In genomic region chr2:217953531-217953932, GRCh38 we compare ENCODE assay signal across 14 cellular contexts. TPM values are rescaled to one million over a fixed set of nuclear protein-coding genes. Genes with fewer than 3 reads are reported as not detected.
DNase-seq lines count a peak whose midpoint lies in the region; TF ChIP-seq lines count a peak whose summit lies in the region.
"Had no signal": no experiment of that assay in that cellular context is flagged by ENCODE, and none has a peak within 500 bp of the region (broad histone marks: within the 10 kb centered on the region; RNA-seq: fewer than 3 reads in every experiment).

No MANE protein-coding gene starts in this region.

- H3K27ac ChIP-seq in Peyer's patch: peak overlapping the region; percentile 44 to 83 (median 48)
- peak overlapping the region; percentile 71 to 92 (median 88) for H3K27ac ChIP-seq in esophagus squamous epithelium
- no peak overlapping the region for H3K27ac ChIP-seq in mesenchymal stem cell (ENCODE audit: low read length, poor library complexity, severe bottlenecking)
- peak overlapping the region; percentile 69 for H3K27ac ChIP-seq in skeletal muscle tissue (ENCODE audit: low read depth, low read length)

- peak overlapping the region; percentile 42 for H2AK5ac ChIP-seq in mesenchymal stem cell (ENCODE audit: low read length, severe bottlenecking)

- no peak overlapping the region for H3K23ac ChIP-seq in mesenchymal stem cell (ENCODE audit: low read length in 2 of 2)

- TF ChIP-seq POLR2A in Peyer's patch (IDR thresholded peaks at IDR 0.05): no peak
- TF ChIP-seq POLR2A in esophagus squamous epithelium (IDR thresholded peaks at IDR 0.05): no peak

- H3K4me2 ChIP-seq in mesenchymal stem cell (ENCODE audit: low read length, poor library complexity, severe bottlenecking): no peak overlapping the region

- TF ChIP-seq CTCF in Peyer's patch (IDR thresholded peaks at IDR 0.05) (no peak), esophagus squamous epithelium (IDR thresholded peaks at IDR 0.05) (peak in 1 of 6 experiments; percentile 6), foreskin fibroblast (IDR thresholded peaks at IDR 0.05; ENCODE audit: low read depth, low read length) (no peak)

- DNase-seq in Peyer's patch (peak in 2 of 3 donors; percentile 43 to 47), esophagus squamous epithelium (lab: John Stamatoyannopoulos, UW) (no peak), mesenchymal stem cell (no peak), cerebellar nuclear complex (lab: John Stamatoyannopoulos, UW) (no peak), HAP-1 (ENCODE audit: low spot score in 2 of 2) (no peak), foreskin fibroblast (no peak)
- no peak for DNase-seq in activated CD4-positive, alpha-beta T cell treated with anti-CD3 and anti-CD28 coated beads, Interleukin-2, amount 50 U/mL, for 48 hours
- DNase-seq: activated CD4-positive, alpha-beta memory T cell treated with anti-CD3 and anti-CD28 coated beads for 36 hours; activated naive CD4-positive, alpha-beta T cell treated with anti-CD3 and anti-CD28 coated beads for 36 hours; dermis blood vessel endothelial cell; MM.1S; PC-3; small intestine had no signal

- no peak overlapping the region for H2BK12ac ChIP-seq in mesenchymal stem cell (ENCODE audit: low read length in 2 of 2)

- H3K4ac ChIP-seq in mesenchymal stem cell (ENCODE audit: low read depth in 1 of 2, low read length in 2 of 2): no peak overlapping the region

- no peak overlapping the region for H2BK120ac ChIP-seq in mesenchymal stem cell (ENCODE audit: low read depth, low read length)

- H3K36me3 ChIP-seq in Peyer's patch (no peaks in the 10 kb centered on the region), esophagus squamous epithelium (no peaks in the 10 kb centered on the region), mesenchymal stem cell (ENCODE audit: control insufficient read depth in 1 of 2, insufficient read depth in 2 of 2, low read depth in 1 of 2, low read length in 2 of 2) (peaks cover 9 to 42% of the 10 kb centered on the region in 2 experiments), skeletal muscle tissue (ENCODE audit: control insufficient read depth in 3 of 3, insufficient read depth in 3 of 3, low read length in 3 of 3) (peaks cover 0 to 7% (median 5%) of the 10 kb centered on the region in 3 donors), HAP-1 (replicated peaks) (no peaks in the 10 kb centered on the region)

- intact Hi-C loops in esophagus squamous epithelium (cut with DNase I): no loop called here

- in situ Hi-C loops in HAP-1 (cut with MboI; ENCODE audit: low sequenced_read_pairs): no loop called here

- WGBS in esophagus squamous epithelium, 2 donors: 50 to 74% methylated on average over 4 to 6 of the region's 6 CpGs
- WGBS in mesenchymal stem cell: 94% methylated on average over 6 of the region's 6 CpGs

- no peak overlapping the region for H3K4me3 ChIP-seq in Peyer's patch
- peak overlapping the region in 1 of 4 donors; percentile 17 for H3K4me3 ChIP-seq in esophagus squamous epithelium
- H3K4me3 ChIP-seq in mesenchymal stem cell (ENCODE audit: insufficient read depth in 1 of 2, low read depth in 1 of 2, low read length in 2 of 2): no peak overlapping the region
- no peak overlapping the region for H3K4me3 ChIP-seq in skeletal muscle tissue (ENCODE audit: low read length in 3 of 3)
- H3K4me3 ChIP-seq in HAP-1: no peak overlapping the region
- no peak overlapping the region for H3K4me3 ChIP-seq in foreskin fibroblast (ENCODE audit: low read depth in 1 of 2, low read length in 2 of 2)

- H4K8ac ChIP-seq in mesenchymal stem cell (ENCODE audit: low read length): no peak overlapping the region

- H3K4me1 ChIP-seq in Peyer's patch (peaks cover 0 to 55% (median 0%) of the 10 kb centered on the region in 4 donors), esophagus squamous epithelium (peaks cover 21 to 96% (median 62%) of the 10 kb centered on the region in 3 donors), mesenchymal stem cell (ENCODE audit: control insufficient read depth, insufficient read depth, low read depth, low read length) (peaks cover 20% of the 10 kb centered on the region), skeletal muscle tissue (ENCODE audit: control insufficient read depth in 3 of 3, insufficient read depth in 3 of 3, low read length in 3 of 3) (peaks cover 57 to 63% (median 60%) of the 10 kb centered on the region in 3 donors), HAP-1 (no peaks in the 10 kb centered on the region)

- no peak overlapping the region for H3K14ac ChIP-seq in mesenchymal stem cell (ENCODE audit: low read length in 2 of 2)

- H2BK5ac ChIP-seq in mesenchymal stem cell (ENCODE audit: low read depth, low read length, poor library complexity, severe bottlenecking): no peak overlapping the region

- no peak overlapping the region for H3K18ac ChIP-seq in mesenchymal stem cell (ENCODE audit: low read depth in 1 of 2, low read length in 2 of 2)

- H3K9ac ChIP-seq in mesenchymal stem cell (ENCODE audit: low read length): no peak overlapping the region
- H3K9ac ChIP-seq in skeletal muscle tissue (ENCODE audit: low read depth in 1 of 3, low read length in 3 of 3): peak overlapping the region; percentile 30 to 56 (median 33)

- H2AFZ ChIP-seq in mesenchymal stem cell (ENCODE audit: low read depth, low read length): no peak overlapping the region

- no peaks in the 10 kb centered on the region for H3K27me3 ChIP-seq in Peyer's patch
- H3K27me3 ChIP-seq in esophagus squamous epithelium: no peaks in the 10 kb centered on the region
- H3K27me3 ChIP-seq in mesenchymal stem cell (ENCODE audit: control insufficient read depth in 1 of 2, insufficient read depth in 1 of 2, low read length in 2 of 2): peaks cover 0 to 3% of the 10 kb centered on the region in 2 experiments
- no peaks in the 10 kb centered on the region for H3K27me3 ChIP-seq in skeletal muscle tissue (ENCODE audit: control insufficient read depth in 3 of 3, insufficient read depth in 3 of 3, low read length in 3 of 3)
- H3K27me3 ChIP-seq in HAP-1 (ENCODE audit: low read depth): peaks cover 3% of the 10 kb centered on the region; the same call in 1 of the 2 replicates

- H3K9me3 ChIP-seq in Peyer's patch (no peaks in the 10 kb centered on the region), esophagus squamous epithelium (no peaks in the 10 kb centered on the region), mesenchymal stem cell (ENCODE audit: control insufficient read depth, low read length) (no peaks in the 10 kb centered on the region), skeletal muscle tissue (ENCODE audit: control insufficient read depth in 3 of 3, low read length in 3 of 3) (no peaks in the 10 kb centered on the region), HAP-1 (no peaks in the 10 kb centered on the region)

- no peak overlapping the region for H4K91ac ChIP-seq in mesenchymal stem cell (ENCODE audit: low read length)

- peak overlapping the region; percentile 73 for H2BK15ac ChIP-seq in mesenchymal stem cell (ENCODE audit: low read depth, poor library complexity, severe bottlenecking)

- H3K79me1 ChIP-seq in mesenchymal stem cell (replicated peaks; ENCODE audit: low read length, poor library complexity, severe bottlenecking): peaks cover 34% of the 10 kb centered on the region

RNA-seq across cellular contexts. Expression of gene TNS1, which starts 49.3 kb away (rescaled TPM):
- total RNA-seq in Peyer's patch (100 to 1,000 TPM in 2 of 4 donors, 10 to 100 TPM in 2; 23.1 to 156 (median 81.1) TPM), esophagus squamous epithelium (100 to 1,000 TPM in 1 of 4 donors, 10 to 100 TPM in 3; 34.7 to 201 (median 59.2) TPM), skeletal muscle tissue (73.1 TPM)
- 6.3 TPM for polyA plus RNA-seq in mesenchymal stem cell (2013, experiment 1 of 2)
- polyA plus RNA-seq in mesenchymal stem cell (2013, experiment 2 of 2): 5.1 TPM

Comparison
In these comparisons a context has a peak if more than half of its experiments do, and no peak if none do; other contexts are left out.
1. DNase-seq: peak in Peyer's patch (2 of 3); none in esophagus squamous epithelium (single experiment), mesenchymal stem cell (single experiment), activated CD4-positive, alpha-beta T cell treated with anti-CD3 and anti-CD28 coated beads, Interleukin-2, amount 50 U/mL, for 48 hours (0 of 2), cerebellar nuclear complex (0 of 2), HAP-1 (0 of 2) and foreskin fibroblast (0 of 2).